ENCODE assay signal across 8 cellular contexts in genomic region chr7:36366649-36367560, GRCh38. TPM values are rescaled to one million over a fixed set of nuclear protein-coding genes. Genes with fewer than 3 reads are reported as not detected.
DNase-seq lines count a peak whose midpoint lies in the region; ATAC-seq and TF ChIP-seq lines count a peak whose summit lies in the region.

No MANE protein-coding gene starts in this region.

- WGBS in aorta, 2 donors: 0 to 1% methylated on average over 93 to 99 of the region's 99 CpGs

- H3K4me1 ChIP-seq in aorta (ENCODE audit: control insufficient read depth in 1 of 2, insufficient read depth in 2 of 2, low read length in 2 of 2): no peaks in the 10 kb centered on the region

- intact Hi-C loops in aorta (cut with DNase I): loop anchor here in 1 of 2 donors (2.0 kb wide), 1 partner anchor 22 kb away; the partner anchor contains the start of gene ANLN

- no peaks in the 10 kb centered on the region for H3K9me3 ChIP-seq in aorta (ENCODE audit: control insufficient read depth, low read length)

- TF ChIP-seq POLR2A in GM18505 (IDR thresholded peaks at IDR 0.05; ENCODE audit: borderline replicate concordance, extremely low read depth, insufficient read depth, insufficient read length): no peak

- peak overlapping the region; percentile 91 to 94 for H3K4me3 ChIP-seq in aorta (ENCODE audit: low read length in 2 of 2)

- DNase-seq in NCI-H187 (lab: John Stamatoyannopoulos, UW): peak; percentile 71 to 89
- DNase-seq in T-helper 9 cell: peak; percentile 90
- DNase-seq in astrocyte of the hippocampus (ENCODE audit: low read depth, low spot score): peak; percentile 97
- peak; percentile 85 for DNase-seq in hippocampal formation (lab: John Stamatoyannopoulos, UW)
- peak; percentile 68 for DNase-seq in renal cortical epithelial cell (ENCODE audit: low read depth)
- DNase-seq in aorta: peak; percentile 91 to 98

- H3K27me3 ChIP-seq in aorta (ENCODE audit: control insufficient read depth in 1 of 2, insufficient read depth in 2 of 2, low read length in 1 of 2): no peaks in the 10 kb centered on the region

- ATAC-seq in GM18505 (IDR thresholded peaks at IDR 0.05; ENCODE audit: unreplicated experiment) (peak; percentile 99), HG02973 (IDR thresholded peaks at IDR 0.05; ENCODE audit: unreplicated experiment) (peak; percentile 99), aorta (ENCODE audit: low FRiP score) (peak; percentile 99)

- no peaks in the 10 kb centered on the region for H3K36me3 ChIP-seq in aorta (ENCODE audit: control insufficient read depth in 1 of 2, insufficient read depth in 2 of 2, low read length in 1 of 2)

- no peak overlapping the region for H3K27ac ChIP-seq in aorta (ENCODE audit: low read depth in 1 of 2, low read length in 2 of 2)

RNA-seq across cellular contexts. Expression of gene ANLN, which starts 22.8 kb away (rescaled TPM):
- 5.6 and 58.5 TPM in 2 replicates for total RNA-seq in renal cortical epithelial cell
- 1 to 10 TPM; 1.9 to 3.8 TPM for total RNA-seq in aorta
- 1 to 10 TPM; 2.3 to 3.3 TPM for polyA plus RNA-seq in aorta
